In genomic region chr6:16918586-16918985, GRCh38 we compare ENCODE assay signal across 21 cellular contexts.
A peak's percentile ranks its signal among the peaks of the same experiment; 100 is the strongest.
DNase-seq lines count a peak whose midpoint lies in the region; ATAC-seq and TF ChIP-seq lines count a peak whose summit lies in the region.
"Had no signal": no experiment of that assay in that cellular context is flagged by ENCODE, and none has a peak within 500 bp of the region (broad histone marks: within the 10 kb centered on the region; RNA-seq: fewer than 3 reads in every experiment).

No MANE protein-coding gene starts in this region.

- WGBS in mesendoderm (ENCODE audit: extremely low coverage, insufficient coverage, low lambda C conversion rate), result no CpG with 5 or more reads among the region's 10 CpGs

- H3K27ac ChIP-seq in mesendoderm (ENCODE audit: low read depth, low read length), result no peak overlapping the region
- H3K27ac ChIP-seq: SJCRH30 had no signal

- TF ChIP-seq CTCF in BE2C (IDR thresholded peaks at IDR 0.05; ENCODE audit: low read depth, low read length) (no peak), NB4 (IDR thresholded peaks at IDR 0.05; ENCODE audit: low read depth, low read length) (no peak)

- H3K4me1 ChIP-seq in BE2C (no peaks in the 10 kb centered on the region), mesendoderm (ENCODE audit: control insufficient read depth, low read depth, low read length) (no peaks in the 10 kb centered on the region)
- H3K4me1 ChIP-seq: SJCRH30 had no signal

- H3K18ac ChIP-seq in mesendoderm (ENCODE audit: low read length), result no peak overlapping the region

- H2AK5ac ChIP-seq in mesendoderm (ENCODE audit: low read length), result no peak overlapping the region

- no peak overlapping the region for H2BK120ac ChIP-seq in mesendoderm (ENCODE audit: low read depth, low read length)

- no peak overlapping the region for H2BK5ac ChIP-seq in mesendoderm (ENCODE audit: low read length)

- no peak for ATAC-seq in HG02870 (IDR thresholded peaks at IDR 0.05; ENCODE audit: unreplicated experiment)
- ATAC-seq: PC-3 had no signal

- no peak overlapping the region for H3K23ac ChIP-seq in mesendoderm (ENCODE audit: low read length)

- H3K27me3 ChIP-seq in BE2C (no peaks in the 10 kb centered on the region), mesendoderm (ENCODE audit: insufficient read depth, low read length, poor library complexity) (no peaks in the 10 kb centered on the region)
- H3K27me3 ChIP-seq: SJCRH30 had no signal

- H4K5ac ChIP-seq in mesendoderm (ENCODE audit: low read length), result no peak overlapping the region

- no peaks in the 10 kb centered on the region for H3K79me1 ChIP-seq in mesendoderm (ENCODE audit: low read length)

- H3K79me2 ChIP-seq in mesendoderm (ENCODE audit: control insufficient read depth, insufficient read depth, low read length), result no peaks in the 10 kb centered on the region

- no peak overlapping the region for H3K4me2 ChIP-seq in mesendoderm (ENCODE audit: low read length)

- H3K36me3 ChIP-seq in BE2C, result no peaks in the 10 kb centered on the region
- H3K36me3 ChIP-seq in mesendoderm (ENCODE audit: control insufficient read depth, insufficient read depth, low read length), result no peaks in the 10 kb centered on the region
- H3K36me3 ChIP-seq: SJCRH30 had no signal

- no peak overlapping the region for H3K4ac ChIP-seq in mesendoderm (ENCODE audit: low read depth, low read length)

- H3K4me3 ChIP-seq in BE2C (ENCODE audit: low read depth, low read length) (no peak overlapping the region), NB4 (ENCODE audit: low read depth, low read length) (no peak overlapping the region), mesendoderm (ENCODE audit: low read length) (no peak overlapping the region)
- H3K4me3 ChIP-seq: SJCRH30 had no signal

- DNase-seq in BE2C (peak; percentile 24), NB4 (ENCODE audit: low read depth) (peak; percentile 12), amniotic epithelial cell (ENCODE audit: low read depth) (peak; percentile 17), mesendoderm (peak; percentile 66), D341Med (ENCODE audit: low spot score) (no peak), SW 1271 (lab: John Stamatoyannopoulos, UW) (no peak)
- DNase-seq: ACHN; AML-193; COR-L47; GOT3; Kasumi-1; MM.1S; NCI-H1105; NCI-H1694; NCI-H2107; NCI-H2227 treated with DMSO at 0.1 percent for 48 hours; NCI-H524; NK-92 treated with Interleukin-12 subunit alpha and Interleukin-12 subunit beta, amount 100 ng/mL, for 24 hours; PC-3; SJCRH30 had no signal

- H3K9me3 ChIP-seq in BE2C, result no peaks in the 10 kb centered on the region
- H3K9me3 ChIP-seq: SJCRH30 had no signal

- no peak overlapping the region for H2BK15ac ChIP-seq in mesendoderm (replicated peaks; ENCODE audit: low read depth)

- H3K9ac ChIP-seq in mesendoderm (ENCODE audit: low read length), result no peak overlapping the region

- no peak overlapping the region for H3K56ac ChIP-seq in mesendoderm (ENCODE audit: low read length)

- no peak for TF ChIP-seq POLR2A in NB4 (IDR thresholded peaks at IDR 0.05; ENCODE audit: extremely low read depth, insufficient read length)

- no peak overlapping the region for H4K8ac ChIP-seq in mesendoderm (ENCODE audit: low read depth, low read length)

Comparison
In these comparisons a context has a peak if more than half of its experiments do, and no peak if none do; other contexts are left out.
1. DNase-seq: peak in BE2C (single experiment), NB4 (single experiment), amniotic epithelial cell (single experiment) and mesendoderm (single experiment); none in D341Med (single experiment) and SW 1271 (0 of 2).